8 cellular contexts compared by ENCODE assay signal in the genomic region with DNA sequence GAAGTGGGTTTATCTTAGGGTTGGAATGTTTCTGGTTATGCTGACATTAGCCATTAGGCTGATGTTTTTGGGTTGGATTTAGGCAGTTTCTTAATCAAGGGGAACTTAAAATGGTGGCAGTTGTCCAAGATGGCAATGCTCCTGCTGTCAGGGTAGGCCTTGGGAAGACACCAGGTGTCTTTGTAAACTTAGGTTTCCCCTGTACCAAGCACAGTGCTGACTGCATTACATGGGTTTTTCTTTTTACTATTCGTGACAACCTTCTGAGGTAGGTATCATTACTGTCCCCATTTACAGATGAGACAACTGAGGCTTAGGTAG. TPM values are rescaled to one million over a fixed set of nuclear protein-coding genes. Genes with fewer than 3 reads are reported as not detected.
DNase-seq lines count a peak whose midpoint lies in the region; ATAC-seq and TF ChIP-seq lines count a peak whose summit lies in the region.

No MANE protein-coding gene starts in this region.

- H3K27ac ChIP-seq in HUES64 (ENCODE audit: low read depth, low read length): no peak overlapping the region
- peak overlapping the region; percentile 77 for H3K27ac ChIP-seq in effector memory CD4-positive, alpha-beta T cell (ENCODE audit: insufficient read depth, low read length, poor library complexity, severe bottlenecking)
- peak overlapping the region; percentile 79 to 96 (median 94) for H3K27ac ChIP-seq in gastrocnemius medialis
- no peak overlapping the region for H3K27ac ChIP-seq in WERI-Rb-1

- 100% methylated on average over 1 of the region's 1 CpG for WGBS in HUES64

- H3K36me3 ChIP-seq in HUES64 (ENCODE audit: insufficient read depth, low read length): peaks cover 25% of the 10 kb centered on the region
- H3K36me3 ChIP-seq in effector memory CD4-positive, alpha-beta T cell (ENCODE audit: control insufficient read depth, insufficient read depth, low read length): peaks cover 3% of the 10 kb centered on the region
- H3K36me3 ChIP-seq in gastrocnemius medialis: peaks cover 0 to 5% of the 10 kb centered on the region in 2 donors
- peaks cover 17% of the 10 kb centered on the region; the same call in 1 of the 2 replicates for H3K36me3 ChIP-seq in WERI-Rb-1

- H3K4me3 ChIP-seq in HUES64 (ENCODE audit: low read length): peak overlapping the region; percentile 73; the same call in 1 of the 2 replicates
- H3K4me3 ChIP-seq in effector memory CD4-positive, alpha-beta T cell (ENCODE audit: insufficient read depth, low read depth, low read length, poor library complexity, severe bottlenecking): peak overlapping the region; percentile 24
- peak overlapping the region; percentile 89 to 99 (median 97) for H3K4me3 ChIP-seq in gastrocnemius medialis
- no peak overlapping the region for H3K4me3 ChIP-seq in WERI-Rb-1 (ENCODE audit: low read depth, low read length)

- TF ChIP-seq CTCF in gastrocnemius medialis (IDR thresholded peaks at IDR 0.05 in 4 of 5, conservative IDR thresholded peaks at IDR 0.05 in 1 of 5): no peak
- no peak for TF ChIP-seq CTCF in WERI-Rb-1 (IDR thresholded peaks at IDR 0.05; ENCODE audit: low read depth, low read length)

- peaks cover 14% of the 10 kb centered on the region for H3K9me3 ChIP-seq in HUES64 (ENCODE audit: insufficient read depth, low read depth, low read length)
- no peaks in the 10 kb centered on the region for H3K9me3 ChIP-seq in effector memory CD4-positive, alpha-beta T cell (ENCODE audit: control insufficient read depth, low read length)
- H3K9me3 ChIP-seq in gastrocnemius medialis: no peaks in the 10 kb centered on the region
- H3K9me3 ChIP-seq in WERI-Rb-1 (ENCODE audit: severe bottlenecking): no peaks in the 10 kb centered on the region

- H3K9ac ChIP-seq in HUES64 (ENCODE audit: low read depth, low read length): no peak overlapping the region

- no peaks in the 10 kb centered on the region for H3K27me3 ChIP-seq in HUES64 (ENCODE audit: insufficient read depth, low read length)
- H3K27me3 ChIP-seq in effector memory CD4-positive, alpha-beta T cell (replicated peaks; ENCODE audit: control insufficient read depth, insufficient read depth, low read length, poor library complexity, severe bottlenecking): no peaks in the 10 kb centered on the region
- no peaks in the 10 kb centered on the region for H3K27me3 ChIP-seq in gastrocnemius medialis
- H3K27me3 ChIP-seq in WERI-Rb-1 (ENCODE audit: insufficient read depth, low read depth, severe bottlenecking): no peaks in the 10 kb centered on the region

- no peak for TF ChIP-seq POLR2A in gastrocnemius medialis (IDR thresholded peaks at IDR 0.05)

- DNase-seq in effector memory CD4-positive, alpha-beta T cell: no peak
- DNase-seq in gastrocnemius medialis: no peak
- no peak for DNase-seq in KBM-7
- DNase-seq in AG08396 (ENCODE audit: low spot score): no peak
- DNase-seq in stimulated activated CD4-positive, alpha-beta T cell treated with anti-CD3 and anti-CD28 coated beads, Interleukin-1b, Interleukin-23, amount 100 ng/mL, for 48 hours: no peak
- no peak for DNase-seq in WERI-Rb-1

- peak; percentile 26 for ATAC-seq in GM19351 (IDR thresholded peaks at IDR 0.05; ENCODE audit: unreplicated experiment)
- peak; percentile 24 to 36 for ATAC-seq in gastrocnemius medialis

- intact Hi-C loops in gastrocnemius medialis (cut with DNase I; ENCODE audit: low total_unique reads): loop anchor here (1.0 to 10.0 kb wide), 5 partner anchors 398 to 1466 kb away; a partner anchor contains a TSS

- in situ Hi-C loops in gastrocnemius medialis (cut with MboI; ENCODE audit: low sequenced_read_pairs in 4 of 4): loop anchor here in 3 of 4 donors (10.0 kb wide), 3 partner anchors 396 to 646 kb away; no protein-coding TSS in a partner anchor
- in situ Hi-C loops in KBM-7 (cut with MboI; ENCODE audit: low pct_unique_long_range_greater_than_20kb, low sequenced_read_pairs): loop anchor here (25.0 kb wide), 1 partner anchor 389 kb away; a partner anchor contains a TSS

- H3K4me1 ChIP-seq in HUES64 (ENCODE audit: insufficient read depth, low read length): peaks cover 6% of the 10 kb centered on the region; the same call in 1 of the 2 replicates
- H3K4me1 ChIP-seq in effector memory CD4-positive, alpha-beta T cell (ENCODE audit: control insufficient read depth, insufficient read depth, low read length, poor library complexity, severe bottlenecking): peaks cover 36% of the 10 kb centered on the region
- peaks cover 15 to 26% of the 10 kb centered on the region in 2 donors for H3K4me1 ChIP-seq in gastrocnemius medialis

RNA-seq across cellular contexts. Expression of a gene that starts 0.5 kb away (rescaled TPM):
- 15.9 TPM for polyA plus RNA-seq in HUES64 (2013, experiment 1 of 2)
- 13.7 TPM for polyA plus RNA-seq in HUES64 (2013, experiment 2 of 2)
- total RNA-seq in gastrocnemius medialis: 10 to 100 TPM; 20.8 to 36.1 (median 35.9) TPM

RNA-seq across cellular contexts. Expression of a gene that starts 56.7 kb away (rescaled TPM):
- not detected for polyA plus RNA-seq in HUES64 (2013, experiment 1 of 2)
- not detected for polyA plus RNA-seq in HUES64 (2013, experiment 2 of 2)
- total RNA-seq in gastrocnemius medialis: under 1 TPM in 1 of 4 donors, not detected in 3; 0.10 TPM

Comparison
In these comparisons a context has a peak if more than half of its experiments do, and no peak if none do; other contexts are left out.
1. H3K27ac ChIP-seq: peak in effector memory CD4-positive, alpha-beta T cell (single experiment) and gastrocnemius medialis (4 of 4); none in HUES64 (single experiment) and WERI-Rb-1 (single experiment).